In the genomic region with DNA sequence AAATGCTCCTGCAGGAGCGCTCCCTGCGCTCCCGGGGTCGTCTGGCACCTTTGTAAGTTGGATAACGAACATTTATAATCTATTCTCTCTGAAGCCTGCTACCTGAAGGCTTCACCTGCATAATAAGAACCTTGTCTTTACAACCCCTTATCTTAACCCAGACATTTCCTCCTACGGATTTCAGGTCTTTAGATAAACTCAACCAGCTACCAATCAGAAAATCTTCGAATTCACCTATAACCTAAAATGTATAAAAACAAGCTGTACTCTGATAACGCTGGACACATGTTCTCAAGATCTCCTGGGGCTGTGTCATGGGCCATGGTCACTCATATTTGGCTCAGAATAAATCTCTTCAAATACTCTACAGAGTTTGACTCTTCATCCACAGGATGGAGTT, we compare ENCODE assay signal across 29 cellular contexts. TPM values are rescaled to one million over a fixed set of nuclear protein-coding genes. Genes with fewer than 3 reads are reported as not detected.
"Had no signal": no experiment of that assay in that cellular context is flagged by ENCODE, and none has a peak within 500 bp of the region (broad histone marks: within the 10 kb centered on the region; RNA-seq: fewer than 3 reads in every experiment).

No MANE protein-coding gene starts in this region.

- H3K4me3 Mint-ChIP-seq: effector memory CD8-positive, alpha-beta T cell; endodermal cell; mesothelial cell of epicardium had no signal

- DNase-seq: dermis blood vessel endothelial cell; dorsolateral prefrontal cortex; effector CD8-positive, alpha-beta T cell; effector memory CD8-positive, alpha-beta T cell; endodermal cell; erythroblast; esophagus squamous epithelium; foreskin fibroblast; foreskin melanocyte; gastrocnemius medialis; glutamatergic neuron; head of caudate nucleus; heart right ventricle; hippocampal formation; left cardiac atrium; left lung; left ventricle myocardium superior; mesenchymal stem cell; mucosa of descending colon had no signal

- H3K36me3 ChIP-seq: esophagus squamous epithelium, gastrocnemius medialis, heart right ventricle, left lung had no signal

- ATAC-seq: effector memory CD8-positive, alpha-beta T cell; esophagus mucosa; gastrocnemius medialis; heart right ventricle; left cardiac atrium; left lung; left ventricle myocardium superior; mucosa of descending colon had no signal

- FAIRE-seq: colon, endometrium, islet of Langerhans, keratinocyte had no signal

- H3K4me1 ChIP-seq: gastrocnemius medialis had no signal

- H3K4me3 ChIP-seq: coronary artery, dorsolateral prefrontal cortex, esophagus squamous epithelium, gastrocnemius medialis, heart right ventricle, left lung, lung, mucosa of descending colon had no signal

- H3K27ac ChIP-seq: coronary artery, dorsolateral prefrontal cortex, epithelial cell of prostate, esophagus squamous epithelium, gastrocnemius medialis, heart right ventricle, left lung had no signal

- H3K9me3 ChIP-seq: esophagus squamous epithelium, gastrocnemius medialis, heart right ventricle, left lung, mucosa of descending colon had no signal

- H3K9me3 Mint-ChIP-seq: effector memory CD8-positive, alpha-beta T cell; endodermal cell; mesothelial cell of epicardium had no signal

- H3K27ac Mint-ChIP-seq: mesothelial cell of epicardium had no signal

- H3K36me3 Mint-ChIP-seq: mesothelial cell of epicardium had no signal

RNA-seq across cellular contexts. Expression of gene KCNK5, which starts 4.1 kb away (rescaled TPM):
- total RNA-seq: glomerular endothelial cell had no signal
- polyA plus RNA-seq: keratinocyte had no signal
